Comparison of ENCODE assay signal across 12 cellular contexts in the genomic region with DNA sequence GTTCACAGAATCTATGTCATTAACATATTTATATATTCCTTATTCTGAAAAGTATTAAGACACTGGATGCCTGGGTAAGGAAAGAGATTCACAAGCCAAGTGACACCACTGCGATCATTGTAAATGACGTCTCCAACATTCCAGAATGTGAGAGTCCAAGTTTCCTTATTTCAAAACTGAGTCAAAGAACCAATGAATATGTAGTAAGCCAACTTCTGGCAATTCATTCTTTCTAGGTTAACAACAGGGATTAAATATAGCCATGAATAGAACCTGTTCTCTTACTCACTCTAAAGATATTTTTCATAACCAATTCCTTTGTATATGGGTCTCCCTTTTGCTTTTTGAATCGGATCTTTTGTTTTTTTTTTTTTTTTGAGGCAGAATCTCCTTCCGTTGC. TPM values are rescaled to one million over a fixed set of nuclear protein-coding genes. Genes with fewer than 3 reads are reported as not detected.
DNase-seq lines count a peak whose midpoint lies in the region; ATAC-seq, FAIRE-seq and TF ChIP-seq lines count a peak whose summit lies in the region.
"Had no signal": no experiment of that assay in that cellular context is flagged by ENCODE, and none has a peak within 500 bp of the region (broad histone marks: within the 10 kb centered on the region; RNA-seq: fewer than 3 reads in every experiment).

No MANE protein-coding gene starts in this region.

- H3K27me3 ChIP-seq in muscle layer of duodenum (ENCODE audit: low read depth, low read length): no peaks in the 10 kb centered on the region

- H3K36me3 ChIP-seq in muscle layer of duodenum (ENCODE audit: control insufficient read depth in 1 of 2, insufficient read depth in 2 of 2, low read length in 2 of 2): no peaks in the 10 kb centered on the region

- ATAC-seq in GM19452 (IDR thresholded peaks at IDR 0.05; ENCODE audit: unreplicated experiment): no peak

- H3K4me3 ChIP-seq in muscle layer of duodenum (ENCODE audit: low read depth in 1 of 2, low read length in 2 of 2): no peak overlapping the region

- H3K27ac ChIP-seq in muscle layer of duodenum (ENCODE audit: low read length): peak overlapping the region; percentile 49

- no peak for TF ChIP-seq CTCF in D721Med (IDR thresholded peaks at IDR 0.05; ENCODE audit: insufficient read depth, missing control alignments)

- H3K9me3 ChIP-seq in muscle layer of duodenum (ENCODE audit: control insufficient read depth in 1 of 2, low read length in 2 of 2): no peaks in the 10 kb centered on the region

- DNase-seq in A172 (ENCODE audit: low spot score) (peak; percentile 58), M059J (ENCODE audit: low read depth) (peak; percentile 94), dedifferentiated amniotic fluid mesenchymal stem cell (ENCODE audit: extremely low spot score) (peak; percentile 68), D721Med (ENCODE audit: insufficient read length, low spot score) (no peak), SHP77 treated with DMSO at 0.1 percent for 48 hours (lab: John Stamatoyannopoulos, UW) (no peak)
- DNase-seq in stimulated activated CD4-positive, alpha-beta T cell treated with anti-CD3 and anti-CD28 coated beads, Interleukin-1b, Interleukin-23, amount 100 ng/mL, for 48 hours: no peak
- DNase-seq: ACHN; activated T-cell treated with anti-CD3 and anti-CD28 coated beads, Interleukin-2, amount 50 U/mL, for 1 hour; GDM1; NCI-H2081 had no signal

- FAIRE-seq in D721Med (lab: Jason Lieb, UNC): no peak

- no peaks in the 10 kb centered on the region for H3K4me1 ChIP-seq in muscle layer of duodenum (ENCODE audit: control insufficient read depth in 1 of 2, insufficient read depth in 2 of 2, low read length in 2 of 2)

RNA-seq across cellular contexts. Expression of a gene that starts 18.1 kb away (rescaled TPM):
- 66.0 and 74.9 TPM in 2 replicates for total RNA-seq in A172 (2014; rRNA removed; shearing (Covaris generic))
- total RNA-seq in M059J (2014; rRNA removed; shearing (Covaris generic)): 77.5 and 117 TPM in 2 replicates

Comparison
In these comparisons a context has a peak if more than half of its experiments do, and no peak if none do; other contexts are left out.
1. DNase-seq: peak in A172 (single experiment), M059J (single experiment) and dedifferentiated amniotic fluid mesenchymal stem cell (single experiment); none in D721Med (single experiment), stimulated activated CD4-positive, alpha-beta T cell treated with anti-CD3 and anti-CD28 coated beads, Interleukin-1b, Interleukin-23, amount 100 ng/mL, for 48 hours (single experiment) and SHP77 treated with DMSO at 0.1 percent for 48 hours (single experiment).